In genomic region chr4:141458501-141458900, GRCh38 we compare ENCODE assay signal across 25 cellular contexts.
DNase-seq lines count a peak whose midpoint lies in the region; ATAC-seq, FAIRE-seq and TF ChIP-seq lines count a peak whose summit lies in the region.
"Had no signal": no experiment of that assay in that cellular context is flagged by ENCODE, and none has a peak within 500 bp of the region (broad histone marks: within the 10 kb centered on the region; RNA-seq: fewer than 3 reads in every experiment).

No MANE protein-coding gene starts in this region.

- no peak overlapping the region for H3K27ac ChIP-seq in breast epithelium
- H3K27ac ChIP-seq in upper lobe of right lung: no peak overlapping the region
- H3K27ac ChIP-seq: C4-2B, esophagus muscularis mucosa, heart right ventricle, neural progenitor cell, right atrium auricular region had no signal

- no peaks in the 10 kb centered on the region for H3K27me3 ChIP-seq in breast epithelium
- no peaks in the 10 kb centered on the region for H3K27me3 ChIP-seq in upper lobe of right lung
- H3K27me3 ChIP-seq: esophagus muscularis mucosa, heart right ventricle, neural progenitor cell, right atrium auricular region had no signal

- DNase-seq in MCF 10A (ENCODE audit: unreplicated experiment): peak; percentile 78
- no peak for DNase-seq in breast epithelium (ENCODE audit: low spot score in 2 of 2)
- DNase-seq in RCC 7860 (ENCODE audit: low spot score): peak; percentile 68
- DNase-seq in epithelial cell of proximal tubule (ENCODE audit: low read depth): peak; percentile 30
- no peak for DNase-seq in upper lobe of right lung
- no peak for DNase-seq in HTR-8/SVneo (ENCODE audit: insufficient read length, low spot score)
- DNase-seq in NCI-H1930 (lab: John Stamatoyannopoulos, UW): no peak
- no peak for DNase-seq in NCI-H1092 (lab: John Stamatoyannopoulos, UW)
- DNase-seq: activated CD4-positive, alpha-beta T cell treated with anti-CD3 and anti-CD28 coated beads, Interleukin-2, amount 50 U/mL, for 48 hours; activated T-cell treated with anti-CD3 and anti-CD28 coated beads, Interleukin-2, amount 50 U/mL, for 24 hours; DND-41; H7; heart right ventricle; kidney; NCI-H2029 treated with DMSO at 0.1 percent for 48 hours; NCI-H524 treated with DMSO at 0.1 percent for 48 hours had no signal

- H3K27me3 Mint-ChIP-seq in MCF 10A (ENCODE audit: insufficient read depth, unreplicated experiment): no peaks in the 10 kb centered on the region

- POLR2A ChIA-PET in MCF 10A (lab: Yijun Ruan, JAX): interaction anchor here (0.6 to 2.1 kb wide), 11 partner anchors 9 to 1605 kb away, joined by 3 to 6 read pairs (median 3); no protein-coding TSS in a partner anchor

- no peaks in the 10 kb centered on the region for H3K36me3 ChIP-seq in breast epithelium
- no peaks in the 10 kb centered on the region for H3K36me3 ChIP-seq in upper lobe of right lung
- H3K36me3 ChIP-seq: esophagus muscularis mucosa, heart right ventricle, neural progenitor cell, right atrium auricular region had no signal

- H3K4me3 ChIP-seq in breast epithelium (no peak overlapping the region), epithelial cell of proximal tubule (ENCODE audit: low read depth, low read length) (no peak overlapping the region), upper lobe of right lung (no peak overlapping the region)
- H3K4me3 ChIP-seq: esophagus muscularis mucosa, heart right ventricle, neural progenitor cell, right atrium auricular region had no signal

- H3K9me3 Mint-ChIP-seq in MCF 10A (ENCODE audit: unreplicated experiment): no peaks in the 10 kb centered on the region
- H3K9me3 Mint-ChIP-seq: activated T-cell treated with anti-CD3 and anti-CD28 coated beads, Interleukin-2, amount 50 U/mL, for 24 hours; brain; mesothelial cell of epicardium; neural progenitor cell had no signal

- peak overlapping the region; percentile 50 for H3K27ac Mint-ChIP-seq in MCF 10A (ENCODE audit: low read depth, unreplicated experiment)
- H3K27ac Mint-ChIP-seq: activated naive CD8-positive, alpha-beta T cell; activated T-cell treated with anti-CD3 and anti-CD28 coated beads, Interleukin-2, amount 50 U/mL, for 24 hours; brain; mesothelial cell of epicardium; neural progenitor cell had no signal

- FAIRE-seq in RCC 7860 (lab: Jason Lieb, UNC) (peak; percentile 69), HTR-8/SVneo (lab: Jason Lieb, UNC) (no peak)
- FAIRE-seq: A204.1, kidney, urothelium cell line had no signal

- no TSS peak for BruUV-seq in MCF 10A (replicated peaks; lab: Mats Ljungman, UMichigan)

- CTCF ChIA-PET in MCF 10A (lab: Yijun Ruan, JAX): interaction anchor here (0.8 to 1.7 kb wide), 3 partner anchors 10 to 99 kb away, joined by 3 to 4 read pairs (median 3); no protein-coding TSS in a partner anchor

- H3K36me3 Mint-ChIP-seq in MCF 10A (ENCODE audit: insufficient read depth, unreplicated experiment): peaks cover 6% of the 10 kb centered on the region
- H3K36me3 Mint-ChIP-seq: activated naive CD8-positive, alpha-beta T cell; brain; mesothelial cell of epicardium; neural progenitor cell had no signal

- H3K4me1 ChIP-seq in breast epithelium (no peaks in the 10 kb centered on the region), upper lobe of right lung (no peaks in the 10 kb centered on the region)
- H3K4me1 ChIP-seq: esophagus muscularis mucosa, neural progenitor cell, right atrium auricular region had no signal

- peak; percentile 46 for ATAC-seq in upper lobe of right lung
- ATAC-seq: heart right ventricle had no signal

- TF ChIP-seq CTCF in MCF 10A (IDR thresholded peaks at IDR 0.05; ENCODE audit: unreplicated experiment) (no peak), breast epithelium (IDR thresholded peaks at IDR 0.05) (no peak), epithelial cell of proximal tubule (conservative IDR thresholded peaks at IDR 0.05; ENCODE audit: low read depth, low read length) (no peak), upper lobe of right lung (IDR thresholded peaks at IDR 0.05) (no peak)

- H3K4me1 Mint-ChIP-seq in MCF 10A (ENCODE audit: insufficient read depth, unreplicated experiment): peaks cover 29% of the 10 kb centered on the region
- H3K4me1 Mint-ChIP-seq: mesothelial cell of epicardium, neural progenitor cell had no signal

- H3K4me3 Mint-ChIP-seq in MCF 10A (ENCODE audit: unreplicated experiment): peak overlapping the region; percentile 1
- H3K4me3 Mint-ChIP-seq: activated naive CD8-positive, alpha-beta T cell; activated T-cell treated with anti-CD3 and anti-CD28 coated beads, Interleukin-2, amount 50 U/mL, for 24 hours; brain; mesothelial cell of epicardium; neural progenitor cell had no signal

- intact Hi-C loops in MCF 10A (cut with micrococcal nuclease) (no loop called here), breast epithelium (cut with DNase I; ENCODE audit: low total_unique reads) (no loop called here), upper lobe of right lung (cut with DNase I) (no loop called here)

- H3K9me3 ChIP-seq in breast epithelium: no peaks in the 10 kb centered on the region
- no peaks in the 10 kb centered on the region for H3K9me3 ChIP-seq in upper lobe of right lung
- H3K9me3 ChIP-seq: esophagus muscularis mucosa, heart right ventricle, right atrium auricular region had no signal

- TF ChIP-seq POLR2A in breast epithelium (IDR thresholded peaks at IDR 0.05): no peak

Comparison
In these comparisons a context has a peak if more than half of its experiments do, and no peak if none do; other contexts are left out.
1. DNase-seq: peak in MCF 10A (single experiment), RCC 7860 (single experiment) and epithelial cell of proximal tubule (single experiment); none in breast epithelium (0 of 2), upper lobe of right lung (single experiment), HTR-8/SVneo (single experiment), NCI-H1930 (0 of 2) and NCI-H1092 (single experiment).